Comparison of ENCODE assay signal across 13 cellular contexts in genomic region chr11:129376658-129377341, GRCh38. TPM values are rescaled to one million over a fixed set of nuclear protein-coding genes. Genes with fewer than 3 reads are reported as not detected.
DNase-seq lines count a peak whose midpoint lies in the region; ATAC-seq, FAIRE-seq and TF ChIP-seq lines count a peak whose summit lies in the region.
"Had no signal": no experiment of that assay in that cellular context is flagged by ENCODE, and none has a peak within 500 bp of the region (broad histone marks: within the 10 kb centered on the region; RNA-seq: fewer than 3 reads in every experiment).

No MANE protein-coding gene starts in this region.

- H2AFZ ChIP-seq in PC-3 (ENCODE audit: low read length): peak overlapping the region; percentile 68

- intact Hi-C loops in activated CD4-positive, alpha-beta T cell treated with anti-CD3 and anti-CD28 coated beads for 36 hours (cut with DNase I, micrococcal nuclease): loop anchor here (1.0 to 5.0 kb wide), 5 partner anchors 70 to 375 kb away; no protein-coding TSS in a partner anchor
- intact Hi-C loops in PC-3 (cut with micrococcal nuclease) (loop anchor here (1.0 kb wide), 2 partner anchors 320 to 374 kb away; no protein-coding TSS in a partner anchor), pancreas (cut with DNase I) (loop anchor here in 1 of 3 donors (10.0 kb wide), 1 partner anchor 318 kb away; no protein-coding TSS in a partner anchor), natural killer cell (cut with micrococcal nuclease) (no loop called here)

- H4K20me1 ChIP-seq in PC-3 (ENCODE audit: low read length): no peaks in the 10 kb centered on the region

- H3K4me1 Mint-ChIP-seq in activated CD4-positive, alpha-beta T cell treated with anti-CD3 and anti-CD28 coated beads for 36 hours: peaks cover 25% of the 10 kb centered on the region
- H3K4me1 Mint-ChIP-seq in natural killer cell: peaks cover 0 to 5% of the 10 kb centered on the region in 2 donors

- H3K36me3 ChIP-seq in PC-3 (ENCODE audit: low read depth, low read length) (no peaks in the 10 kb centered on the region), pancreas (no peaks in the 10 kb centered on the region)
- H3K36me3 ChIP-seq: left ventricle myocardium inferior, tibial nerve had no signal

- FAIRE-seq in pancreas (lab: Jason Lieb, UNC) (no peak), D721Med (lab: Jason Lieb, UNC) (no peak)
- FAIRE-seq: K562, TTC549 had no signal

- no TSS peak for BruUV-seq in PC-3 (replicated peaks; lab: Mats Ljungman, UMichigan)

- H3K27ac ChIP-seq in PC-3 (ENCODE audit: low read length) (no peak overlapping the region), pancreas (peak overlapping the region in 3 of 4 donors; percentile 69 to 79 (median 75))
- H3K27ac ChIP-seq: left ventricle myocardium inferior had no signal

- no peaks in the 10 kb centered on the region for H3K9me3 ChIP-seq in PC-3 (ENCODE audit: low read length)
- H3K9me3 ChIP-seq in pancreas: no peaks in the 10 kb centered on the region
- H3K9me3 ChIP-seq: left ventricle myocardium inferior, tibial nerve had no signal

- H3K4me3 ChIP-seq in PC-3 (ENCODE audit: low read length): peak overlapping the region; percentile 59
- peak overlapping the region; percentile 98 for H3K4me3 ChIP-seq in epithelial cell of esophagus (ENCODE audit: low read length)
- peak overlapping the region in 2 of 4 donors; percentile 44 to 55 for H3K4me3 ChIP-seq in pancreas
- H3K4me3 ChIP-seq: K562 had no signal

- H3K4me1 ChIP-seq in PC-3 (ENCODE audit: insufficient read depth, low read length): peaks cover 19% of the 10 kb centered on the region; the same call in 1 of the 2 replicates
- no peaks in the 10 kb centered on the region for H3K4me1 ChIP-seq in pancreas

- peaks cover 53% of the 10 kb centered on the region for H3K27me3 Mint-ChIP-seq in activated CD4-positive, alpha-beta T cell treated with anti-CD3 and anti-CD28 coated beads for 36 hours
- peaks cover 64 to 82% of the 10 kb centered on the region in 2 donors for H3K27me3 Mint-ChIP-seq in natural killer cell (ENCODE audit: low read depth in 2 of 2)

- no peak overlapping the region for H3K9ac ChIP-seq in PC-3 (ENCODE audit: low read length)

- peak overlapping the region; percentile 50 for H3K4me3 Mint-ChIP-seq in activated CD4-positive, alpha-beta T cell treated with anti-CD3 and anti-CD28 coated beads for 36 hours
- H3K4me3 Mint-ChIP-seq in natural killer cell: no peak overlapping the region

- CTCF ChIA-PET in activated CD4-positive, alpha-beta T cell treated with anti-CD3 and anti-CD28 coated beads for 36 hours (lab: Charles Lee): interaction anchor here (0.8 to 3.2 kb wide), 4 partner anchors 10 to 366 kb away, joined by 3 to 18 read pairs (median 5); no protein-coding TSS in a partner anchor
- CTCF ChIA-PET in PC-3 (lab: Charles Lee): interaction anchor here (0.6 to 0.7 kb wide), 2 partner anchors 11 to 374 kb away, joined by 3 read pairs; no protein-coding TSS in a partner anchor

- ATAC-seq in activated CD4-positive, alpha-beta T cell treated with anti-CD3 and anti-CD28 coated beads for 36 hours: no peak
- ATAC-seq in PC-3: no peak
- no peak for ATAC-seq in pancreas
- ATAC-seq in natural killer cell: no peak

- no peak for DNase-seq in activated CD4-positive, alpha-beta T cell treated with anti-CD3 and anti-CD28 coated beads for 36 hours
- DNase-seq in activated CD4-positive, alpha-beta T cell treated with anti-CD3 and anti-CD28 coated beads, Interleukin-2, amount 50 U/mL, for 4 hours: no peak
- DNase-seq in PC-3 (no peak), epithelial cell of esophagus (ENCODE audit: low read depth) (no peak), pancreas (no peak), natural killer cell (no peak), D721Med (ENCODE audit: insufficient read length, low spot score) (no peak), HPDE6-E6E7 (ENCODE audit: extremely low spot score) (no peak)
- DNase-seq: left ventricle myocardium inferior had no signal

- TF ChIP-seq CTCF in PC-3 (conservative IDR thresholded peaks at IDR 0.05; ENCODE audit: low read depth, low read length) (no peak), epithelial cell of esophagus (IDR thresholded peaks at IDR 0.05; ENCODE audit: insufficient read depth, low read depth, low read length, missing control alignments) (no peak), pancreas (IDR thresholded peaks at IDR 0.05) (no peak), natural killer cell (IDR thresholded peaks at IDR 0.05) (no peak), D721Med (IDR thresholded peaks at IDR 0.05; ENCODE audit: insufficient read depth, missing control alignments) (no peak)

- POLR2A ChIA-PET in activated CD4-positive, alpha-beta T cell treated with anti-CD3 and anti-CD28 coated beads for 36 hours (lab: Charles Lee): no interaction called here
- POLR2A ChIA-PET in PC-3 (lab: Charles Lee; ENCODE audit: unreplicated experiment): no interaction called here

- H3K27ac Mint-ChIP-seq in activated CD4-positive, alpha-beta T cell treated with anti-CD3 and anti-CD28 coated beads for 36 hours: no peak overlapping the region
- H3K27ac Mint-ChIP-seq in natural killer cell: no peak overlapping the region

- no peaks in the 10 kb centered on the region for H3F3A ChIP-seq in PC-3 (ENCODE audit: low read length, unreplicated experiment)

- no peaks in the 10 kb centered on the region for H3K9me2 ChIP-seq in PC-3 (replicated peaks; ENCODE audit: low read length)

- H3K27me3 ChIP-seq in PC-3 (ENCODE audit: low read length): peaks cover 81% of the 10 kb centered on the region
- H3K27me3 ChIP-seq in pancreas: peaks cover 0 to 10% (median 7%) of the 10 kb centered on the region in 4 donors

- H3K79me2 ChIP-seq in PC-3 (ENCODE audit: low read length): no peaks in the 10 kb centered on the region

- 50 to 54% methylated on average over 12 of the region's 12 CpGs for WGBS in pancreas, 2 donors

- peak overlapping the region; percentile 80 for H3K4me2 ChIP-seq in PC-3 (ENCODE audit: low read length)

- no peaks in the 10 kb centered on the region for H3K9me3 Mint-ChIP-seq in activated CD4-positive, alpha-beta T cell treated with anti-CD3 and anti-CD28 coated beads for 36 hours (ENCODE audit: low read depth)
- H3K9me3 Mint-ChIP-seq in natural killer cell: no peaks in the 10 kb centered on the region

- no peaks in the 10 kb centered on the region for H3K36me3 Mint-ChIP-seq in activated CD4-positive, alpha-beta T cell treated with anti-CD3 and anti-CD28 coated beads for 36 hours (ENCODE audit: low read depth)
- no peaks in the 10 kb centered on the region for H3K36me3 Mint-ChIP-seq in natural killer cell

RNA-seq across cellular contexts. Expression of gene BARX2, which starts 1.2 kb away (rescaled TPM):
- total RNA-seq in activated CD4-positive, alpha-beta T cell treated with anti-CD3 and anti-CD28 coated beads for 36 hours: 1 to 10 TPM in 1 of 2 experiments, under 1 TPM in 1; 0.89 to 1.3 TPM
- total RNA-seq in PC-3 (2014; rRNA removed) (0.47 and 1.2 TPM in 2 replicates), pancreas (1 to 10 TPM; 4.1 to 9.9 (median 5.2) TPM), natural killer cell (not detected)
- 1 to 10 TPM; 3.8 to 7.8 TPM for polyA plus RNA-seq in pancreas
- total RNA-seq: K562, left ventricle myocardium inferior, osteocyte, tibial nerve had no signal
- polyA plus RNA-seq: K562 had no signal
